ENCODE assay signal across 7 cellular contexts in genomic region chr22:45317551-45318167, GRCh38. TPM values are rescaled to one million over a fixed set of nuclear protein-coding genes. Genes with fewer than 3 reads are reported as not detected.
DNase-seq lines count a peak whose midpoint lies in the region; ATAC-seq and TF ChIP-seq lines count a peak whose summit lies in the region.

No MANE protein-coding gene starts in this region.

- H3K4me1 ChIP-seq in duodenal mucosa (ENCODE audit: control insufficient read depth in 1 of 2, insufficient read depth in 2 of 2, low read length in 2 of 2) (peaks cover 19 to 33% of the 10 kb centered on the region in 2 donors), mucosa of descending colon (ENCODE audit: low read depth) (peaks cover 39% of the 10 kb centered on the region)

- H3K9me3 ChIP-seq in duodenal mucosa (ENCODE audit: control insufficient read depth in 1 of 2, low read length in 2 of 2) = no peaks in the 10 kb centered on the region
- H3K9me3 ChIP-seq in mucosa of descending colon = no peaks in the 10 kb centered on the region

- H3K4me3 ChIP-seq in duodenal mucosa (ENCODE audit: low read depth in 1 of 2, low read length in 2 of 2) = no peak overlapping the region
- H3K4me3 ChIP-seq in mucosa of descending colon = no peak overlapping the region

- ATAC-seq in GM19395 (IDR thresholded peaks at IDR 0.05; ENCODE audit: unreplicated experiment) = peak; percentile 24
- ATAC-seq in mucosa of descending colon = peak; percentile 84
- ATAC-seq in GM18520 (IDR thresholded peaks at IDR 0.05; ENCODE audit: unreplicated experiment) = no peak

- no peak for TF ChIP-seq CTCF in mucosa of descending colon (IDR thresholded peaks at IDR 0.05)

- intact Hi-C loops in mucosa of descending colon (cut with DNase I, micrococcal nuclease) = no loop called here

- peak overlapping the region; percentile 57 for H3K27ac ChIP-seq in duodenal mucosa (ENCODE audit: low read depth, low read length)

- H3K36me3 ChIP-seq in duodenal mucosa (ENCODE audit: control insufficient read depth in 1 of 2, insufficient read depth in 2 of 2, low read length in 2 of 2) = peaks cover 0 to 4% of the 10 kb centered on the region in 2 donors
- H3K36me3 ChIP-seq in mucosa of descending colon (ENCODE audit: low read depth) = no peaks in the 10 kb centered on the region

- DNase-seq in SHP77 (lab: John Stamatoyannopoulos, UW) = peak; percentile 75
- peak; percentile 58 to 75 (median 72) for DNase-seq in mucosa of descending colon
- DNase-seq in NCI-H2107 treated with DMSO at 0.1 percent for 48 hours (lab: John Stamatoyannopoulos, UW; ENCODE audit: unreplicated experiment) = no peak
- no peak for DNase-seq in NCI-H1694 (lab: John Stamatoyannopoulos, UW)

- H3K27me3 ChIP-seq in duodenal mucosa (ENCODE audit: control insufficient read depth in 1 of 2, insufficient read depth in 2 of 2, low read length in 2 of 2) = no peaks in the 10 kb centered on the region

- peak overlapping the region; percentile 34 to 48 for H3K9ac ChIP-seq in duodenal mucosa (ENCODE audit: low read depth in 1 of 2, low read length in 2 of 2)

RNA-seq across cellular contexts. Expression of gene FAM118A, which starts 7.9 kb away (rescaled TPM):
- total RNA-seq in mucosa of descending colon = 10 to 100 TPM; 50.1 to 86.0 (median 55.1) TPM

RNA-seq across cellular contexts. Expression of gene UPK3A, which starts 32.9 kb away (rescaled TPM):
- under 1 TPM in 1 of 3 donors, not detected in 2; 0.67 TPM for total RNA-seq in mucosa of descending colon

Comparison
In these comparisons a context has a peak if more than half of its experiments do, and no peak if none do; other contexts are left out.
1. DNase-seq: peak in SHP77 (2 of 2) and mucosa of descending colon (3 of 3); none in NCI-H2107 treated with DMSO at 0.1 percent for 48 hours (single experiment) and NCI-H1694 (single experiment).